ENCODE assay signal across 17 cellular contexts in the genomic region with DNA sequence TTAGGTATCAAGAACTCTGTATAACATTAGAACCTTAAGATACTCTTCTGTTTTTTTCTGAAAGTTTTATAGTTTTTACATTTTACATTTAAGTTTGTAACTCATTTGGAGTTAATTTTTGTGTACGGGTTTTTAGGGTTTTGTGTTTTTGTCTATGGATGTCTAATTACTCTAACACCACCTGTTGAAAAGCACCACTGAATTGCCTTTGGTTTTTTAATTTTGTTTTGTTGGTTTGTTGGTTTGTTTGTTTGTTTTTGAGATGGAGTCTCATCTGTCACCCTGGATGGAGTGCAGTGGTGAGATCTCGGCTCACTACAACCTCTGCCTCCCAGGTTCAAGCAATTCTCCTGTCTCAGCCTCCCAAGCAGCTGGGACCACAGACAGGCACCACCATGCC.
"Had no signal": no experiment of that assay in that cellular context is flagged by ENCODE, and none has a peak within 500 bp of the region (broad histone marks: within the 10 kb centered on the region; RNA-seq: fewer than 3 reads in every experiment).

No MANE protein-coding gene starts in this region.

- H3K4me1 ChIP-seq: uterus had no signal

- H3K36me3 ChIP-seq: stomach, suprapubic skin, thoracic aorta, thyroid gland, tibial artery, tibial nerve, transverse colon, upper lobe of left lung, upper lobe of right lung, uterus, vagina had no signal

- H3K9me3 ChIP-seq: stomach, suprapubic skin, testis, thoracic aorta, thyroid gland, tibial artery, tibial nerve, transverse colon, upper lobe of left lung, upper lobe of right lung, uterus, vagina had no signal

- H3K27ac ChIP-seq: stomach, suprapubic skin, testis, thoracic aorta, thyroid gland, tibial artery, tibial nerve, transverse colon, upper lobe of left lung, upper lobe of right lung, uterus, vagina had no signal

- ATAC-seq: stimulated activated effector memory CD8-positive, alpha-beta T cell treated with anti-CD3 and anti-CD28 coated beads, Interleukin-12 subunit alpha, Interleukin-12 subunit beta, amount 100 ng/mL, for 72 hours; stimulated activated memory B cell treated with anti-CD40 and anti-IgM and Interleukin-4, amounts not matched to agents 10 μg/mL and 1 μg/mL and 100 μg/mL, for 72 hours; stimulated activated naive B cell treated with anti-CD40 and anti-IgM and Interleukin-4, amounts not matched to agents 10 μg/mL and 1 μg/mL and 100 μg/mL, for 72 hours; stimulated activated naive CD8-positive, alpha-beta T cell treated with anti-CD3 and anti-CD28 coated beads, Interleukin-15, amount 100 ng/mL, for 72 hours; stimulated activated naive CD8-positive, alpha-beta T cell treated with anti-CD3 and anti-CD28 coated beads, Interleukin-15, Interleukin-2, amounts not matched to agents 100 U/mL and 50 U/mL, for 24 hours; upper lobe of right lung had no signal

- H3K4me3 ChIP-seq: stomach, suprapubic skin, testis, thoracic aorta, thyroid gland, tibial artery, tibial nerve, transverse colon, upper lobe of left lung, upper lobe of right lung, uterus, vagina had no signal
